1 cellular context compared by ENCODE assay signal in the genomic region with DNA sequence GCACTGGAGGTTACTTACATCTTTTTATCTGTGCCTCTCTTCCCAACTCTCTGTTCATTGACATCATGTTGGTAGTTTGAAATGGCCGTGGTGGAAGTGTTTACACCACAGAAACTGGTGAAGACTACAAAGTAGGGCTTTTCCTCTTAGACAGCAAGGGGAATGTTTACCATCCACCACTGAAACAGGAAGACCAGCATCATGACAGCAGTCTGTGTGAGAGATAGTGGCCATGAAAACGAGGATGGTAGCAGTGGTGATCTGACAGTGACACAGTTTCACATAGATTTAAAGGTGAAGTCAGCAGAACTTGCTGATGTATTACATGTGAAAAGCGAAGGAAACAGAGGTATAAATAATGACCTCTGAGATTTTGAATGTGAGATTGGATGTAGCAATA.
A peak's percentile ranks its signal among the peaks of the same experiment; 100 is the strongest.
TF ChIP-seq lines count a peak whose summit lies in the region.

No MANE protein-coding gene starts in this region.

TF ChIP-seq in K562, 482 proteins besides CTCF, POLR2A, EP300 and RAD21 (continued from another document and continues in another):
- TF ChIP-seq, protein P1, sequence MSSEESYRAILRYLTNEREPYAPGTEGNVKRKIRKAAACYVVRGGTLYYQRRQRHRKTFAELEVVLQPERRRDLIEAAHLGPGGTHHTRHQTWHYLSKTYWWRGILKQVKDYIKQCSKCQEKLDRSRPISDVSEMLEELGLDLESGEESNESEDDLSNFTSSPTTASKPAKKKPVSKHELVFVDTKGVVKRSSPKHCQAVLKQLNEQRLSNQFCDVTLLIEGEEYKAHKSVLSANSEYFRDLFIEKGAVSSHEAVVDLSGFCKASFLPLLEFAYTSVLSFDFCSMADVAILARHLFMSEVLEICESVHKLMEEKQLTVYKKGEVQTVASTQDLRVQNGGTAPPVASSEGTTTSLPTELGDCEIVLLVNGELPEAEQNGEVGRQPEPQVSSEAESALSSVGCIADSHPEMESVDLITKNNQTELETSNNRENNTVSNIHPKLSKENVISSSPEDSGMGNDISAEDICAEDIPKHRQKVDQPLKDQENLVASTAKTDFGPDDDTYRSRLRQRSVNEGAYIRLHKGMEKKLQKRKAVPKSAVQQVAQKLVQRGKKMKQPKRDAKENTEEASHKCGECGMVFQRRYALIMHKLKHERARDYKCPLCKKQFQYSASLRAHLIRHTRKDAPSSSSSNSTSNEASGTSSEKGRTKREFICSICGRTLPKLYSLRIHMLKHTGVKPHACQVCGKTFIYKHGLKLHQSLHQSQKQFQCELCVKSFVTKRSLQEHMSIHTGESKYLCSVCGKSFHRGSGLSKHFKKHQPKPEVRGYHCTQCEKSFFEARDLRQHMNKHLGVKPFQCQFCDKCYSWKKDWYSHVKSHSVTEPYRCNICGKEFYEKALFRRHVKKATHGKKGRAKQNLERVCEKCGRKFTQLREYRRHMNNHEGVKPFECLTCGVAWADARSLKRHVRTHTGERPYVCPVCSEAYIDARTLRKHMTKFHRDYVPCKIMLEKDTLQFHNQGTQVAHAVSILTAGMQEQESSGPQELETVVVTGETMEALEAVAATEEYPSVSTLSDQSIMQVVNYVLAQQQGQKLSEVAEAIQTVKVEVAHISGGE (CRISPR knock-in tag; IDR thresholded peaks at IDR 0.05), result no peak
- no peak for TF ChIP-seq ZNF766 (CRISPR knock-in tag; conservative IDR thresholded peaks at IDR 0.05)
- TF ChIP-seq NFE2 (IDR thresholded peaks at IDR 0.05; ENCODE audit: low read depth), result no peak
- TF ChIP-seq HNRNPL (IDR thresholded peaks at IDR 0.05; ENCODE audit: low read depth, low read length), result no peak
- TF ChIP-seq TAF15 (IDR thresholded peaks at IDR 0.05; ENCODE audit: low read depth, low read length), result no peak
- TF ChIP-seq BRCA1 (IDR thresholded peaks at IDR 0.05), result no peak
- TF ChIP-seq BRCA1 (CRISPR knock-in tag; IDR thresholded peaks at IDR 0.05), result no peak
- TF ChIP-seq ATF1 (CRISPR knock-in tag; IDR thresholded peaks at IDR 0.05), result no peak
- TF ChIP-seq ATF1 (tag; IDR thresholded peaks at IDR 0.05), result 0 out of 2 replicates have a peak, but pooled peaks have one; percentile 11
- TF ChIP-seq TARDBP (IDR thresholded peaks at IDR 0.05), result no peak
- TF ChIP-seq SFPQ (IDR thresholded peaks at IDR 0.05; ENCODE audit: low read depth, low read length), result no peak
- TF ChIP-seq, protein P2, sequence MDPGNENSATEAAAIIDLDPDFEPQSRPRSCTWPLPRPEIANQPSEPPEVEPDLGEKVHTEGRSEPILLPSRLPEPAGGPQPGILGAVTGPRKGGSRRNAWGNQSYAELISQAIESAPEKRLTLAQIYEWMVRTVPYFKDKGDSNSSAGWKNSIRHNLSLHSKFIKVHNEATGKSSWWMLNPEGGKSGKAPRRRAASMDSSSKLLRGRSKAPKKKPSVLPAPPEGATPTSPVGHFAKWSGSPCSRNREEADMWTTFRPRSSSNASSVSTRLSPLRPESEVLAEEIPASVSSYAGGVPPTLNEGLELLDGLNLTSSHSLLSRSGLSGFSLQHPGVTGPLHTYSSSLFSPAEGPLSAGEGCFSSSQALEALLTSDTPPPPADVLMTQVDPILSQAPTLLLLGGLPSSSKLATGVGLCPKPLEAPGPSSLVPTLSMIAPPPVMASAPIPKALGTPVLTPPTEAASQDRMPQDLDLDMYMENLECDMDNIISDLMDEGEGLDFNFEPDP (CRISPR knock-in tag; IDR thresholded peaks at IDR 0.05), result no peak
- TF ChIP-seq, protein P3, sequence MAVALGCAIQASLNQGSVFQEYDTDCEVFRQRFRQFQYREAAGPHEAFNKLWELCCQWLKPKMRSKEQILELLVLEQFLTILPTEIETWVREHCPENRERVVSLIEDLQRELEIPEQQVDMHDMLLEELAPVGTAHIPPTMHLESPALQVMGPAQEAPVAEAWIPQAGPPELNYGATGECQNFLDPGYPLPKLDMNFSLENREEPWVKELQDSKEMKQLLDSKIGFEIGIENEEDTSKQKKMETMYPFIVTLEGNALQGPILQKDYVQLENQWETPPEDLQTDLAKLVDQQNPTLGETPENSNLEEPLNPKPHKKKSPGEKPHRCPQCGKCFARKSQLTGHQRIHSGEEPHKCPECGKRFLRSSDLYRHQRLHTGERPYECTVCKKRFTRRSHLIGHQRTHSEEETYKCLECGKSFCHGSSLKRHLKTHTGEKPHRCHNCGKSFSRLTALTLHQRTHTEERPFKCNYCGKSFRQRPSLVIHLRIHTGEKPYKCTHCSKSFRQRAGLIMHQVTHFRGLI (CRISPR knock-in tag; IDR thresholded peaks at IDR 0.05), result no peak
- TF ChIP-seq ZBTB33 (CRISPR knock-in tag; IDR thresholded peaks at IDR 0.05), result no peak
- no peak for TF ChIP-seq SREBF2 (CRISPR knock-in tag; IDR thresholded peaks at IDR 0.05)
- TF ChIP-seq SAFB2 (IDR thresholded peaks at IDR 0.05; ENCODE audit: borderline replicate concordance, low read depth, low read length, severe bottlenecking), result no peak
- TF ChIP-seq ZKSCAN8 (CRISPR knock-in tag; IDR thresholded peaks at IDR 0.05), result no peak
- no peak for TF ChIP-seq ZNF696 (CRISPR knock-in tag; conservative IDR thresholded peaks at IDR 0.05)
- TF ChIP-seq, protein P4, sequence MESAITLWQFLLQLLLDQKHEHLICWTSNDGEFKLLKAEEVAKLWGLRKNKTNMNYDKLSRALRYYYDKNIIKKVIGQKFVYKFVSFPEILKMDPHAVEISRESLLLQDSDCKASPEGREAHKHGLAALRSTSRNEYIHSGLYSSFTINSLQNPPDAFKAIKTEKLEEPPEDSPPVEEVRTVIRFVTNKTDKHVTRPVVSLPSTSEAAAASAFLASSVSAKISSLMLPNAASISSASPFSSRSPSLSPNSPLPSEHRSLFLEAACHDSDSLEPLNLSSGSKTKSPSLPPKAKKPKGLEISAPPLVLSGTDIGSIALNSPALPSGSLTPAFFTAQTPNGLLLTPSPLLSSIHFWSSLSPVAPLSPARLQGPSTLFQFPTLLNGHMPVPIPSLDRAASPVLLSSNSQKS (CRISPR knock-in tag; IDR thresholded peaks at IDR 0.05), result no peak
- no peak for TF ChIP-seq MAFF (IDR thresholded peaks at IDR 0.05; ENCODE audit: low read length)
- no peak for TF ChIP-seq ZNF354B (CRISPR knock-in tag; IDR thresholded peaks at IDR 0.05)
- TF ChIP-seq, protein P5, sequence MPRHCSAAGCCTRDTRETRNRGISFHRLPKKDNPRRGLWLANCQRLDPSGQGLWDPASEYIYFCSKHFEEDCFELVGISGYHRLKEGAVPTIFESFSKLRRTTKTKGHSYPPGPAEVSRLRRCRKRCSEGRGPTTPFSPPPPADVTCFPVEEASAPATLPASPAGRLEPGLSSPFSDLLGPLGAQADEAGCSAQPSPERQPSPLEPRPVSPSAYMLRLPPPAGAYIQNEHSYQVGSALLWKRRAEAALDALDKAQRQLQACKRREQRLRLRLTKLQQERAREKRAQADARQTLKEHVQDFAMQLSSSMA (CRISPR knock-in tag; IDR thresholded peaks at IDR 0.05), result no peak
- TF ChIP-seq, protein P6, sequence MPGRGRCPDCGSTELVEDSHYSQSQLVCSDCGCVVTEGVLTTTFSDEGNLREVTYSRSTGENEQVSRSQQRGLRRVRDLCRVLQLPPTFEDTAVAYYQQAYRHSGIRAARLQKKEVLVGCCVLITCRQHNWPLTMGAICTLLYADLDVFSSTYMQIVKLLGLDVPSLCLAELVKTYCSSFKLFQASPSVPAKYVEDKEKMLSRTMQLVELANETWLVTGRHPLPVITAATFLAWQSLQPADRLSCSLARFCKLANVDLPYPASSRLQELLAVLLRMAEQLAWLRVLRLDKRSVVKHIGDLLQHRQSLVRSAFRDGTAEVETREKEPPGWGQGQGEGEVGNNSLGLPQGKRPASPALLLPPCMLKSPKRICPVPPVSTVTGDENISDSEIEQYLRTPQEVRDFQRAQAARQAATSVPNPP (IDR thresholded peaks at IDR 0.05; ENCODE audit: borderline replicate concordance, insufficient read depth, insufficient read length), result no peak
- TF ChIP-seq, protein P7, sequence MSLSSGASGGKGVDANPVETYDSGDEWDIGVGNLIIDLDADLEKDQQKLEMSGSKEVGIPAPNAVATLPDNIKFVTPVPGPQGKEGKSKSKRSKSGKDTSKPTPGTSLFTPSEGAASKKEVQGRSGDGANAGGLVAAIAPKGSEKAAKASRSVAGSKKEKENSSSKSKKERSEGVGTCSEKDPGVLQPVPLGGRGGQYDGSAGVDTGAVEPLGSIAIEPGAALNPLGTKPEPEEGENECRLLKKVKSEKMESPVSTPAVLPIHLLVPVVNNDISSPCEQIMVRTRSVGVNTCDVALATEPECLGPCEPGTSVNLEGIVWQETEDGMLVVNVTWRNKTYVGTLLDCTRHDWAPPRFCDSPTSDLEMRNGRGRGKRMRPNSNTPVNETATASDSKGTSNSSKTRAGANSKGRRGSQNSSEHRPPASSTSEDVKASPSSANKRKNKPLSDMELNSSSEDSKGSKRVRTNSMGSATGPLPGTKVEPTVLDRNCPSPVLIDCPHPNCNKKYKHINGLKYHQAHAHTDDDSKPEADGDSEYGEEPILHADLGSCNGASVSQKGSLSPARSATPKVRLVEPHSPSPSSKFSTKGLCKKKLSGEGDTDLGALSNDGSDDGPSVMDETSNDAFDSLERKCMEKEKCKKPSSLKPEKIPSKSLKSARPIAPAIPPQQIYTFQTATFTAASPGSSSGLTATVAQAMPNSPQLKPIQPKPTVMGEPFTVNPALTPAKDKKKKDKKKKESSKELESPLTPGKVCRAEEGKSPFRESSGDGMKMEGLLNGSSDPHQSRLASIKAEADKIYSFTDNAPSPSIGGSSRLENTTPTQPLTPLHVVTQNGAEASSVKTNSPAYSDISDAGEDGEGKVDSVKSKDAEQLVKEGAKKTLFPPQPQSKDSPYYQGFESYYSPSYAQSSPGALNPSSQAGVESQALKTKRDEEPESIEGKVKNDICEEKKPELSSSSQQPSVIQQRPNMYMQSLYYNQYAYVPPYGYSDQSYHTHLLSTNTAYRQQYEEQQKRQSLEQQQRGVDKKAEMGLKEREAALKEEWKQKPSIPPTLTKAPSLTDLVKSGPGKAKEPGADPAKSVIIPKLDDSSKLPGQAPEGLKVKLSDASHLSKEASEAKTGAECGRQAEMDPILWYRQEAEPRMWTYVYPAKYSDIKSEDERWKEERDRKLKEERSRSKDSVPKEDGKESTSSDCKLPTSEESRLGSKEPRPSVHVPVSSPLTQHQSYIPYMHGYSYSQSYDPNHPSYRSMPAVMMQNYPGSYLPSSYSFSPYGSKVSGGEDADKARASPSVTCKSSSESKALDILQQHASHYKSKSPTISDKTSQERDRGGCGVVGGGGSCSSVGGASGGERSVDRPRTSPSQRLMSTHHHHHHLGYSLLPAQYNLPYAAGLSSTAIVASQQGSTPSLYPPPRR (CRISPR knock-in tag; IDR thresholded peaks at IDR 0.05; ENCODE audit: borderline replicate concordance), result no peak
- TF ChIP-seq POLR2H (tag; IDR thresholded peaks at IDR 0.05; ENCODE audit: low read depth), result no peak
- TF ChIP-seq, protein P8, sequence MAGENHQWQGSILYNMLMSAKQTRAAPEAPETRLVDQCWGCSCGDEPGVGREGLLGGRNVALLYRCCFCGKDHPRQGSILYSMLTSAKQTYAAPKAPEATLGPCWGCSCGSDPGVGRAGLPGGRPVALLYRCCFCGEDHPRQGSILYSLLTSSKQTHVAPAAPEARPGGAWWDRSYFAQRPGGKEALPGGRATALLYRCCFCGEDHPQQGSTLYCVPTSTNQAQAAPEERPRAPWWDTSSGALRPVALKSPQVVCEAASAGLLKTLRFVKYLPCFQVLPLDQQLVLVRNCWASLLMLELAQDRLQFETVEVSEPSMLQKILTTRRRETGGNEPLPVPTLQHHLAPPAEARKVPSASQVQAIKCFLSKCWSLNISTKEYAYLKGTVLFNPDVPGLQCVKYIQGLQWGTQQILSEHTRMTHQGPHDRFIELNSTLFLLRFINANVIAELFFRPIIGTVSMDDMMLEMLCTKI (IDR thresholded peaks at IDR 0.05; ENCODE audit: partially characterized antibody), result no peak
- no peak for TF ChIP-seq ZNF644 (tag; IDR thresholded peaks at IDR 0.05; ENCODE audit: low read depth)
- no peak for TF ChIP-seq ZFPM2 (CRISPR knock-in tag; IDR thresholded peaks at IDR 0.05)
- no peak for TF ChIP-seq HDGF (IDR thresholded peaks at IDR 0.05)
- TF ChIP-seq, protein P9, sequence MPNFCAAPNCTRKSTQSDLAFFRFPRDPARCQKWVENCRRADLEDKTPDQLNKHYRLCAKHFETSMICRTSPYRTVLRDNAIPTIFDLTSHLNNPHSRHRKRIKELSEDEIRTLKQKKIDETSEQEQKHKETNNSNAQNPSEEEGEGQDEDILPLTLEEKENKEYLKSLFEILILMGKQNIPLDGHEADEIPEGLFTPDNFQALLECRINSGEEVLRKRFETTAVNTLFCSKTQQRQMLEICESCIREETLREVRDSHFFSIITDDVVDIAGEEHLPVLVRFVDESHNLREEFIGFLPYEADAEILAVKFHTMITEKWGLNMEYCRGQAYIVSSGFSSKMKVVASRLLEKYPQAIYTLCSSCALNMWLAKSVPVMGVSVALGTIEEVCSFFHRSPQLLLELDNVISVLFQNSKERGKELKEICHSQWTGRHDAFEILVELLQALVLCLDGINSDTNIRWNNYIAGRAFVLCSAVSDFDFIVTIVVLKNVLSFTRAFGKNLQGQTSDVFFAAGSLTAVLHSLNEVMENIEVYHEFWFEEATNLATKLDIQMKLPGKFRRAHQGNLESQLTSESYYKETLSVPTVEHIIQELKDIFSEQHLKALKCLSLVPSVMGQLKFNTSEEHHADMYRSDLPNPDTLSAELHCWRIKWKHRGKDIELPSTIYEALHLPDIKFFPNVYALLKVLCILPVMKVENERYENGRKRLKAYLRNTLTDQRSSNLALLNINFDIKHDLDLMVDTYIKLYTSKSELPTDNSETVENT (CRISPR knock-in tag; IDR thresholded peaks at IDR 0.05), result no peak
- no peak for TF ChIP-seq ZFP30 (CRISPR knock-in tag; IDR thresholded peaks at IDR 0.05; ENCODE audit: borderline replicate concordance)
- no peak for TF ChIP-seq ZNF583 (CRISPR knock-in tag; IDR thresholded peaks at IDR 0.05)
- no peak for TF ChIP-seq POLR3G (IDR thresholded peaks at IDR 0.05; ENCODE audit: extremely low read depth, insufficient read length, insufficient replicate concordance)
